In genomic region chr4:86108834-86109233, GRCh38 we compare ENCODE assay signal across 22 cellular contexts.
"Had no signal": no experiment of that assay in that cellular context is flagged by ENCODE, and none has a peak within 500 bp of the region (broad histone marks: within the 10 kb centered on the region; RNA-seq: fewer than 3 reads in every experiment).

No MANE protein-coding gene starts in this region.

- H3K4me3 ChIP-seq: coronary artery, dorsolateral prefrontal cortex, esophagus muscularis mucosa, gastrocnemius medialis, heart right ventricle, left lung, lower lobe of right lung had no signal

- ATAC-seq: gastrocnemius medialis, heart right ventricle, left cardiac atrium, left lung, left ventricle myocardium superior, lower lobe of right lung had no signal

- DNase-seq: dermis blood vessel endothelial cell; dorsolateral prefrontal cortex; effector CD4-positive, alpha-beta T cell; effector memory CD4-positive, alpha-beta T cell; foreskin melanocyte; gastrocnemius medialis; glutamatergic neuron; head of caudate nucleus; heart right ventricle; hippocampal formation; left cardiac atrium; left lung; left ventricle myocardium superior; lower lobe of right lung; mesenchymal stem cell; midbrain had no signal

- FAIRE-seq: colon, endothelial cell of umbilical vein, islet of Langerhans, keratinocyte had no signal

- H3K36me3 ChIP-seq: esophagus muscularis mucosa, gastrocnemius medialis, heart right ventricle, left lung, lower lobe of right lung had no signal

- H3K27ac ChIP-seq: coronary artery, dorsolateral prefrontal cortex, esophagus muscularis mucosa, gastrocnemius medialis, heart right ventricle, left lung, lower lobe of right lung had no signal

- H3K4me1 ChIP-seq: esophagus muscularis mucosa, gastrocnemius medialis, heart right ventricle, lower lobe of right lung had no signal

- H3K27me3 ChIP-seq: dorsolateral prefrontal cortex, esophagus muscularis mucosa, gastrocnemius medialis, heart right ventricle, left lung had no signal
